29 cellular contexts compared by ENCODE assay signal in the genomic region with DNA sequence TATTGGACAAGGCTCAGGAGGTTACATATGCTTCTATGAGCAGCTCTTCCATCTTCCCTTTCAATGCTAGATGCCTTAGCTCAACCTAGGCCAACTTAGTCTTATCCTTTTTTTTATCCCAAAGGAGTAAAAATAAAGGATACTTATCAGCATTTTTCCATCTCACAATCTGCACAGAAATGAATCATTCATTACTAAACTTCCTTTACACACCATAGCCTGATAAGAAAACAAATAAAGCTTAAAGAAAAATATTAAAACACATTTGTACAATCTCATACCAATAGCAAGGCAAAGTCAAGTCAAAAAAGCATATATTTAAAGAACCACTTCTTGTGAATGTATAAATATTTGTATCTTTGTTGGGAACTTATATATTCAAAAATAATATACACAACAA.
"Had no signal": no experiment of that assay in that cellular context is flagged by ENCODE, and none has a peak within 500 bp of the region (broad histone marks: within the 10 kb centered on the region; RNA-seq: fewer than 3 reads in every experiment).

No MANE protein-coding gene starts in this region.

- DNase-seq: nephron progenitor cell; occipital lobe; ovary; posterior cingulate gyrus; psoas muscle; right cardiac atrium; right lobe of liver; sigmoid colon; small intestine; stimulated activated CD4-positive, alpha-beta T cell treated with anti-CD3 and anti-CD28 coated beads, Interleukin-15, amount 100 ng/mL, for 24 hours; stimulated activated CD4-positive, alpha-beta T cell treated with anti-CD3 and anti-CD28 coated beads, Interleukin-2, amount 100 ng/mL, for 24 hours; stimulated activated CD4-positive, alpha-beta T cell treated with anti-CD3 and anti-CD28 coated beads, Interleukin-2, amount 100 ng/mL, for 48 hours; stimulated activated CD4-positive, alpha-beta T cell treated with anti-CD3 and anti-CD28 coated beads, Interleukin-4, amount 100 ng/mL, for 24 hours; stimulated activated naive B cell treated with anti-CD40 and anti-IgM and Interleukin-4, amounts not matched to agents 10 μg/mL and 1 μg/mL and 100 μg/mL, for 72 hours; stimulated activated naive CD4-positive, alpha-beta T cell treated with Interleukin-2 at 50 U/mL for 16 hours; stomach; thyroid gland; trophoblast cell; upper lobe of left lung had no signal

- H3K4me1 ChIP-seq: parathyroid adenoma, psoas muscle, right lobe of liver, sigmoid colon, stomach, thyroid gland, tibial nerve, upper lobe of left lung, vagina had no signal

- H3K4me1 Mint-ChIP-seq: nephron progenitor cell; neural crest cell; stimulated activated effector memory CD8-positive, alpha-beta T cell treated with anti-CD3 and anti-CD28 coated beads, Interleukin-12 subunit alpha, Interleukin-12 subunit beta, amount 100 ng/mL, for 72 hours; stimulated activated naive B cell treated with anti-CD40 and anti-IgM and Interleukin-4, amounts not matched to agents 10 μg/mL and 1 μg/mL and 100 μg/mL, for 72 hours had no signal

- H2AFZ ChIP-seq: parathyroid adenoma had no signal

- H3K27ac ChIP-seq: ovary, parathyroid adenoma, psoas muscle, right lobe of liver, sigmoid colon, stomach, thoracic aorta, thyroid gland, tibial nerve, upper lobe of left lung, vagina had no signal

- H3K4me3 ChIP-seq: ovary, psoas muscle, right lobe of liver, sigmoid colon, stomach, thoracic aorta, thyroid gland, tibial nerve, upper lobe of left lung, vagina had no signal

- H3K4me3 Mint-ChIP-seq: natural killer cell treated with Interleukin-12 subunit alpha and Interleukin-12 subunit beta and Interleukin-15 and Interleukin-18, amount 100 ng/mL, for 72 hours; nephron progenitor cell; neural crest cell; stimulated activated effector memory CD8-positive, alpha-beta T cell treated with anti-CD3 and anti-CD28 coated beads, Interleukin-12 subunit alpha, Interleukin-12 subunit beta, amount 100 ng/mL, for 72 hours; stimulated activated naive B cell treated with anti-CD40 and anti-IgM and Interleukin-4, amounts not matched to agents 10 μg/mL and 1 μg/mL and 100 μg/mL, for 72 hours; stimulated activated naive CD8-positive, alpha-beta T cell treated with anti-CD3 and anti-CD28 coated beads, Interleukin-15, Interleukin-2, amounts not matched to agents 100 ng/mL and 50 ng/mL, for 24 hours had no signal

- H3K9me3 Mint-ChIP-seq: nephron progenitor cell had no signal

- H3K79me2 ChIP-seq: parathyroid adenoma had no signal

- H3K9me3 ChIP-seq: ovary, right lobe of liver, sigmoid colon, stomach, thoracic aorta, thyroid gland, tibial nerve, upper lobe of left lung, vagina had no signal

- H3K27me3 Mint-ChIP-seq: natural killer cell treated with Interleukin-12 subunit alpha and Interleukin-12 subunit beta and Interleukin-15 and Interleukin-18, amount 100 ng/mL, for 72 hours; progenitor cell of endocrine pancreas; stimulated activated naive B cell treated with anti-CD40 and anti-IgM and Interleukin-4, amounts not matched to agents 10 μg/mL and 1 μg/mL and 100 μg/mL, for 72 hours had no signal

- H3K36me3 ChIP-seq: ovary, right lobe of liver, sigmoid colon, stomach, thoracic aorta, thyroid gland, tibial nerve, upper lobe of left lung, vagina had no signal

- FAIRE-seq: small intestine, urothelium cell line had no signal

- H3K9ac ChIP-seq: parathyroid adenoma had no signal

- H3K36me3 Mint-ChIP-seq: natural killer cell treated with Interleukin-12 subunit alpha and Interleukin-12 subunit beta and Interleukin-15 and Interleukin-18, amount 100 ng/mL, for 72 hours; stimulated activated effector memory CD8-positive, alpha-beta T cell treated with anti-CD3 and anti-CD28 coated beads, Interleukin-12 subunit alpha, Interleukin-12 subunit beta, amount 100 ng/mL, for 72 hours; stimulated activated naive B cell treated with anti-CD40 and anti-IgM and Interleukin-4, amounts not matched to agents 10 μg/mL and 1 μg/mL and 100 μg/mL, for 72 hours had no signal

- H3K27ac Mint-ChIP-seq: natural killer cell treated with Interleukin-12 subunit alpha and Interleukin-12 subunit beta and Interleukin-15 and Interleukin-18, amount 100 ng/mL, for 72 hours; nephron progenitor cell; progenitor cell of endocrine pancreas; stimulated activated effector memory CD8-positive, alpha-beta T cell treated with anti-CD3 and anti-CD28 coated beads, Interleukin-12 subunit alpha, Interleukin-12 subunit beta, amount 100 ng/mL, for 72 hours; stimulated activated naive B cell treated with anti-CD40 and anti-IgM and Interleukin-4, amounts not matched to agents 10 μg/mL and 1 μg/mL and 100 μg/mL, for 72 hours; stimulated activated naive CD8-positive, alpha-beta T cell treated with anti-CD3 and anti-CD28 coated beads, Interleukin-15, Interleukin-2, amounts not matched to agents 100 ng/mL and 50 ng/mL, for 24 hours had no signal

- H3K27me3 ChIP-seq: ovary, right lobe of liver, sigmoid colon, stomach, thyroid gland, tibial nerve, upper lobe of left lung, vagina had no signal
